In the genomic region with DNA sequence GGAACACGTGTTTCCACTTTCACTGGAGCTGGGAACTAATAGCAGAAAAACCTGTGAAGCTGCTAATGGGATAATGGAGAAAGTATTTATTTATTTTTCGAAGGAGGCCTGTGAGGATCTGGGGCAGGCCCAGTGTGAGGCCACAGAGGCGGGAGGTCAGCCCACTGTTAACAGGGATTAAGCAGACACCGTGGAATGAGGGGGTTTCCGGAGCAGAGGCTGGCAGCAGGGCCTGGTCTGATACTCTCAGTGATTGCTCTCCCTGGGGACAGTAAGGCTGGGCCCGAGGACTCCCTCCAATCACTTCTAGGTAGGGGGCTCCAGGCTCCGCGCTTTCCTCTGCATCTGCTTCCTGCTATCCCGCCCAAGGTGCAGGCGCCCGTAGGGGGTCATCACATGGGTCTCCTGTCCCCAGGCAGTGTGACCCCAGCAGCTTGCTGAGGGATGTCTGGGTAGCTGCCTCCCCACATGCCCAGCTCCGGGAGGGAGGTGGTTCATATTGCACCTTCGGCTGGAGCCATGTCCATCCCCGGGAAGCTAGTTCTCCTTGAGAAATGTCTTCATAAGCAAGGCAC, we compare ENCODE assay signal across 19 cellular contexts. TPM values are rescaled to one million over a fixed set of nuclear protein-coding genes. Genes with fewer than 3 reads are reported as not detected.
A peak's percentile ranks its signal among the peaks of the same experiment; 100 is the strongest.
DNase-seq lines count a peak whose midpoint lies in the region; TF ChIP-seq lines count a peak whose summit lies in the region.
"Had no signal": no experiment of that assay in that cellular context is flagged by ENCODE, and none has a peak within 500 bp of the region (broad histone marks: within the 10 kb centered on the region; RNA-seq: fewer than 3 reads in every experiment).

No MANE protein-coding gene starts in this region.

- POLR2A ChIA-PET in HEK293 (lab: Yijun Ruan, JAX): no interaction called here

- H3K9ac ChIP-seq in BLaER1: 0 out of 2 replicates have a peak overlapping the region, but pooled peaks have one; percentile 38
- no peak overlapping the region for H3K9ac ChIP-seq in mesenchymal stem cell (ENCODE audit: low read length)

- in situ Hi-C loops in brain microvascular endothelial cell (cut with HindIII; ENCODE audit: low pct_ligation_motif_present, low sequenced_read_pairs): no loop called here

- H3K4ac ChIP-seq in mesenchymal stem cell (ENCODE audit: low read depth in 1 of 2, low read length in 2 of 2): no peak overlapping the region

- H2BK12ac ChIP-seq in mesenchymal stem cell (ENCODE audit: low read length in 2 of 2): no peak overlapping the region

- peak; percentile 18 for DNase-seq in mesenchymal stem cell
- DNase-seq in activated T-cell treated with anti-CD3 and anti-CD28 coated beads, Interleukin-2, amount 50 U/mL, for 24 hours: no peak
- no peak for DNase-seq in HFFc6
- no peak for DNase-seq in brain microvascular endothelial cell
- no peak for DNase-seq in activated naive CD4-positive, alpha-beta T cell treated with anti-CD3 and anti-CD28 coated beads, Interleukin-2, amount 50 U/mL, for 16 hours
- DNase-seq: NCI-H1105, NCI-H1694 treated with DMSO at 0.1 percent for 48 hours, NCI-H2107, NCI-H345, NCI-H526, OCI-M1, RPMI8226, SIG-M5 had no signal

- no peak overlapping the region for H3K23ac ChIP-seq in mesenchymal stem cell (ENCODE audit: low read length in 2 of 2)

- peaks cover 2% of the 10 kb centered on the region for H3K27me3 Mint-ChIP-seq in activated T-cell treated with anti-CD3 and anti-CD28 coated beads, Interleukin-2, amount 50 U/mL, for 24 hours
- H3K27me3 Mint-ChIP-seq in HFFc6 (ENCODE audit: insufficient read depth): peaks cover 30% of the 10 kb centered on the region

- H3K14ac ChIP-seq in mesenchymal stem cell (ENCODE audit: low read length in 2 of 2): no peak overlapping the region

- no peak overlapping the region for H2BK5ac ChIP-seq in mesenchymal stem cell (ENCODE audit: low read depth, low read length, poor library complexity, severe bottlenecking)

- no peaks in the 10 kb centered on the region for H4K20me1 ChIP-seq in BLaER1

- H3K4me3 ChIP-seq in BLaER1 (no peak overlapping the region), HEK293 (ENCODE audit: low read depth, low read length) (no peak overlapping the region), ectodermal cell (ENCODE audit: insufficient read depth, low read depth, low read length) (no peak overlapping the region), mesenchymal stem cell (ENCODE audit: insufficient read depth in 1 of 2, low read depth in 1 of 2, low read length in 2 of 2) (no peak overlapping the region), brain microvascular endothelial cell (ENCODE audit: low read depth, low read length) (no peak overlapping the region)

- no peaks in the 10 kb centered on the region for H3K36me3 Mint-ChIP-seq in activated T-cell treated with anti-CD3 and anti-CD28 coated beads, Interleukin-2, amount 50 U/mL, for 24 hours (ENCODE audit: low read depth)
- no peaks in the 10 kb centered on the region for H3K36me3 Mint-ChIP-seq in HFFc6 (ENCODE audit: low read depth)

- no peaks in the 10 kb centered on the region for H3K27me3 ChIP-seq in BLaER1
- H3K27me3 ChIP-seq in ectodermal cell (ENCODE audit: control insufficient read depth, insufficient read depth, low read length, poor library complexity, severe bottlenecking): no peaks in the 10 kb centered on the region
- peaks cover 46 to 50% of the 10 kb centered on the region in 2 experiments for H3K27me3 ChIP-seq in mesenchymal stem cell (ENCODE audit: control insufficient read depth in 1 of 2, insufficient read depth in 1 of 2, low read length in 2 of 2)
- peaks cover 34% of the 10 kb centered on the region for H3K27me3 ChIP-seq in brain microvascular endothelial cell (replicated peaks)

- no peak overlapping the region for H4K8ac ChIP-seq in mesenchymal stem cell (ENCODE audit: low read length)

- no peak overlapping the region for H2BK15ac ChIP-seq in mesenchymal stem cell (ENCODE audit: low read depth, poor library complexity, severe bottlenecking)

- H2BK120ac ChIP-seq in mesenchymal stem cell (ENCODE audit: low read depth, low read length): no peak overlapping the region

- WGBS in ectodermal cell, 2 experiments: 47 to 50% methylated on average over 14 of the region's 14 CpGs
- 23% methylated on average over 14 of the region's 14 CpGs for WGBS in mesenchymal stem cell

- no peaks in the 10 kb centered on the region for H3K4me1 Mint-ChIP-seq in activated T-cell treated with anti-CD3 and anti-CD28 coated beads, Interleukin-2, amount 50 U/mL, for 24 hours (ENCODE audit: low read depth)
- no peaks in the 10 kb centered on the region for H3K4me1 Mint-ChIP-seq in HFFc6 (ENCODE audit: low read depth)

- H3K4me1 ChIP-seq in BLaER1: peaks cover 24% of the 10 kb centered on the region
- H3K4me1 ChIP-seq in HEK293 (ENCODE audit: control insufficient read depth, insufficient read depth, low read length): no peaks in the 10 kb centered on the region
- peaks cover 34% of the 10 kb centered on the region for H3K4me1 ChIP-seq in ectodermal cell (ENCODE audit: control insufficient read depth, insufficient read depth, low read length)
- H3K4me1 ChIP-seq in mesenchymal stem cell (ENCODE audit: control insufficient read depth, insufficient read depth, low read depth, low read length): peaks cover 4% of the 10 kb centered on the region

- no peaks in the 10 kb centered on the region for H3K79me1 ChIP-seq in mesenchymal stem cell (replicated peaks; ENCODE audit: low read length, poor library complexity, severe bottlenecking)

- H3K9me3 ChIP-seq in BLaER1 (no peaks in the 10 kb centered on the region), HEK293 (ENCODE audit: control insufficient read depth, insufficient read depth, low read depth, low read length) (no peaks in the 10 kb centered on the region), ectodermal cell (ENCODE audit: control insufficient read depth, low read length) (no peaks in the 10 kb centered on the region), mesenchymal stem cell (ENCODE audit: control insufficient read depth, low read length) (no peaks in the 10 kb centered on the region)

- TF ChIP-seq CTCF in HEK293 (tag by site-specific recombination; IDR thresholded peaks at IDR 0.05) (no peak), HFFc6 (IDR thresholded peaks at IDR 0.05) (no peak), brain microvascular endothelial cell (IDR thresholded peaks at IDR 0.05; ENCODE audit: low read depth, low read length, missing control alignments) (no peak)

- no peak overlapping the region for H2AFZ ChIP-seq in mesenchymal stem cell (ENCODE audit: low read depth, low read length)

- H3K27ac ChIP-seq in BLaER1: 0 out of 2 replicates have a peak overlapping the region, but pooled peaks have one; percentile 6
- no peak overlapping the region for H3K27ac ChIP-seq in HEK293 (ENCODE audit: extremely low read depth, low read depth, low read length)
- peak overlapping the region; percentile 50 for H3K27ac ChIP-seq in ectodermal cell (ENCODE audit: insufficient read depth, low read depth, low read length, poor library complexity, severe bottlenecking)
- no peak overlapping the region for H3K27ac ChIP-seq in mesenchymal stem cell (ENCODE audit: low read length, poor library complexity, severe bottlenecking)
- H3K27ac ChIP-seq in brain microvascular endothelial cell: no peak overlapping the region
- H3K27ac ChIP-seq: C4-2B had no signal

- no peak overlapping the region for H4K91ac ChIP-seq in mesenchymal stem cell (ENCODE audit: low read length)

- peak overlapping the region; percentile 34; the same call in 1 of the 2 replicates for H3K4me2 ChIP-seq in BLaER1
- H3K4me2 ChIP-seq in mesenchymal stem cell (ENCODE audit: low read length, poor library complexity, severe bottlenecking): no peak overlapping the region

- H3K36me3 ChIP-seq in BLaER1 (no peaks in the 10 kb centered on the region), HEK293 (ENCODE audit: control insufficient read depth in 2 of 2, insufficient read depth in 1 of 2, low read length in 2 of 2) (no peaks in the 10 kb centered on the region), ectodermal cell (ENCODE audit: control insufficient read depth, insufficient read depth, low read length) (no peaks in the 10 kb centered on the region), mesenchymal stem cell (ENCODE audit: control insufficient read depth in 1 of 2, insufficient read depth in 2 of 2, low read depth in 1 of 2, low read length in 2 of 2) (no peaks in the 10 kb centered on the region), brain microvascular endothelial cell (replicated peaks) (no peaks in the 10 kb centered on the region)

- CTCF ChIA-PET in HEK293 (lab: Yijun Ruan, JAX): interaction anchor here (1.1 to 1.5 kb wide), 2 partner anchors 19 to 60 kb away, joined by 4 read pairs; no protein-coding TSS in a partner anchor

- H3K18ac ChIP-seq in mesenchymal stem cell (ENCODE audit: low read depth in 1 of 2, low read length in 2 of 2): no peak overlapping the region

- no peak overlapping the region for H2AK5ac ChIP-seq in mesenchymal stem cell (ENCODE audit: low read length, severe bottlenecking)

- no peaks in the 10 kb centered on the region for H3K9me3 Mint-ChIP-seq in activated T-cell treated with anti-CD3 and anti-CD28 coated beads, Interleukin-2, amount 50 U/mL, for 24 hours
- no peaks in the 10 kb centered on the region for H3K9me3 Mint-ChIP-seq in HFFc6

- H3K4me3 Mint-ChIP-seq in activated T-cell treated with anti-CD3 and anti-CD28 coated beads, Interleukin-2, amount 50 U/mL, for 24 hours: no peak overlapping the region
- no peak overlapping the region for H3K4me3 Mint-ChIP-seq in HFFc6

- no peak overlapping the region for H3K27ac Mint-ChIP-seq in activated T-cell treated with anti-CD3 and anti-CD28 coated beads, Interleukin-2, amount 50 U/mL, for 24 hours
- H3K27ac Mint-ChIP-seq in HFFc6: no peak overlapping the region

TF ChIP-seq in HEK293, 187 proteins besides CTCF, POLR2A, EP300 and RAD21:
- TF ChIP-seq GLIS1 (tag by site-specific recombination; IDR thresholded peaks at IDR 0.05): peak; percentile 75
- peak; percentile 97 for TF ChIP-seq ZIC2 (tag by site-specific recombination; IDR thresholded peaks at IDR 0.05)
- TF ChIP-seq ZNF670 (tag by site-specific recombination; IDR thresholded peaks at IDR 0.05; ENCODE audit: low read depth): no peak

RNA-seq across cellular contexts. Expression of gene CDCA8, which starts 28.8 kb away (rescaled TPM):
- 56.4 TPM for polyA plus RNA-seq in ectodermal cell (2013, experiment 1 of 4)
- polyA plus RNA-seq in ectodermal cell (2013, experiment 2 of 4): 50.2 TPM
- polyA plus RNA-seq in ectodermal cell (2013, experiment 3 of 4): 48.5 TPM
- polyA plus RNA-seq in ectodermal cell (2013, experiment 4 of 4): 47.5 TPM
- polyA plus RNA-seq in mesenchymal stem cell (2013, experiment 1 of 2): 4.9 TPM
- 4.9 TPM for polyA plus RNA-seq in mesenchymal stem cell (2013, experiment 2 of 2)
- total RNA-seq in HFFc6 (2021; fragmentation: NEBNext Ultra II Directional; extraction: Animal tissue kit (Norgen Biotek cat#: 25700)): 10 to 100 TPM; 20.3 to 44.3 (median 41.3) TPM

RNA-seq across cellular contexts. Expression of gene RSPO1, which starts 28.8 kb away (rescaled TPM):
- 4.1 TPM for polyA plus RNA-seq in ectodermal cell (2013, experiment 1 of 4)
- 4.3 TPM for polyA plus RNA-seq in ectodermal cell (2013, experiment 2 of 4)
- polyA plus RNA-seq in ectodermal cell (2013, experiment 3 of 4): 4.3 TPM
- polyA plus RNA-seq in ectodermal cell (2013, experiment 4 of 4): 4.9 TPM
- 0.17 TPM for polyA plus RNA-seq in mesenchymal stem cell (2013, experiment 1 of 2)
- polyA plus RNA-seq in mesenchymal stem cell (2013, experiment 2 of 2): 0.12 TPM
- total RNA-seq in HFFc6 (2021; fragmentation: NEBNext Ultra II Directional; extraction: Animal tissue kit (Norgen Biotek cat#: 25700)): not detected
- total RNA-seq: HT1080, LHCN-M2 had no signal

Comparison
In these comparisons a context has a peak if more than half of its experiments do, and no peak if none do; other contexts are left out.
1. H3K27ac ChIP-seq: peak in BLaER1 (single experiment) and ectodermal cell (single experiment); none in HEK293 (single experiment), mesenchymal stem cell (single experiment) and brain microvascular endothelial cell (single experiment).